14 cellular contexts compared by ENCODE assay signal in genomic region chr14:50086316-50086700, GRCh38. TPM values are rescaled to one million over a fixed set of nuclear protein-coding genes. Genes with fewer than 3 reads are reported as not detected.
DNase-seq lines count a peak whose midpoint lies in the region; ATAC-seq and TF ChIP-seq lines count a peak whose summit lies in the region.
"Had no signal": no experiment of that assay in that cellular context is flagged by ENCODE, and none has a peak within 500 bp of the region (broad histone marks: within the 10 kb centered on the region; RNA-seq: fewer than 3 reads in every experiment).

No MANE protein-coding gene starts in this region.

- no peak for ATAC-seq in CD8-positive, alpha-beta T cell
- ATAC-seq in activated CD8-positive, alpha-beta T cell treated with anti-CD3 and anti-CD28 coated beads, Interleukin-2, amount 10 ng/mL, durations not matched to agents 7 days and 5 days, result no peak
- no peak for ATAC-seq in naive thymus-derived CD4-positive, alpha-beta T cell
- ATAC-seq in heart right ventricle, result no peak

- H3K79me2 ChIP-seq in GM23248 (ENCODE audit: insufficient read depth), result no peaks in the 10 kb centered on the region

- WGBS in GM23248 (ENCODE audit: low coverage in 1 of 2, low lambda C conversion rate in 2 of 2, missing lambda C conversion rate in 2 of 2), 2 experiments, result 72 to 80% methylated on average over 2 of the region's 2 CpGs
- WGBS in heart right ventricle, 2 donors, result 86 to 89% methylated on average over 2 of the region's 2 CpGs

- H3K9me3 Mint-ChIP-seq in CD8-positive, alpha-beta T cell, result no peaks in the 10 kb centered on the region
- no peaks in the 10 kb centered on the region for H3K9me3 Mint-ChIP-seq in activated CD8-positive, alpha-beta T cell treated with anti-CD3 and anti-CD28 coated beads, Interleukin-2, amount 10 ng/mL, durations not matched to agents 7 days and 5 days (ENCODE audit: insufficient read depth)
- H3K9me3 Mint-ChIP-seq in naive thymus-derived CD4-positive, alpha-beta T cell, result no peaks in the 10 kb centered on the region
- no peaks in the 10 kb centered on the region for H3K9me3 Mint-ChIP-seq in CD14-positive monocyte
- H3K9me3 Mint-ChIP-seq: mesothelial cell of epicardium had no signal

- H3K4me3 ChIP-seq in CD8-positive, alpha-beta T cell (ENCODE audit: low read depth, low read length), result no peak overlapping the region
- H3K4me3 ChIP-seq in GM23248, result no peak overlapping the region
- no peak overlapping the region for H3K4me3 ChIP-seq in naive thymus-derived CD4-positive, alpha-beta T cell (ENCODE audit: low read length)
- no peak overlapping the region for H3K4me3 ChIP-seq in WERI-Rb-1 (ENCODE audit: low read depth, low read length)
- H3K4me3 ChIP-seq in heart right ventricle, result no peak overlapping the region
- H3K4me3 ChIP-seq: ascending aorta, ovary, skin epidermis had no signal

- peaks cover 3% of the 10 kb centered on the region for H3K36me3 Mint-ChIP-seq in CD8-positive, alpha-beta T cell
- peaks cover 57% of the 10 kb centered on the region for H3K36me3 Mint-ChIP-seq in activated CD8-positive, alpha-beta T cell treated with anti-CD3 and anti-CD28 coated beads, Interleukin-2, amount 10 ng/mL, durations not matched to agents 7 days and 5 days (ENCODE audit: low read depth)
- H3K36me3 Mint-ChIP-seq in naive thymus-derived CD4-positive, alpha-beta T cell, result peaks cover 0 to 29% (median 0%) of the 10 kb centered on the region in 5 donors
- peaks cover 12 to 16% of the 10 kb centered on the region in 2 donors for H3K36me3 Mint-ChIP-seq in CD14-positive monocyte
- H3K36me3 Mint-ChIP-seq: mesothelial cell of epicardium had no signal

- H3K9me2 ChIP-seq in GM23248 (ENCODE audit: insufficient read depth), result no peaks in the 10 kb centered on the region

- H3K9ac ChIP-seq in GM23248, result no peak overlapping the region

- H3K27me3 ChIP-seq in CD8-positive, alpha-beta T cell (ENCODE audit: insufficient read depth, low read length), result no peaks in the 10 kb centered on the region
- H3K27me3 ChIP-seq in GM23248 (replicated peaks; ENCODE audit: insufficient read depth) (no peaks in the 10 kb centered on the region), WERI-Rb-1 (ENCODE audit: insufficient read depth, low read depth, severe bottlenecking) (no peaks in the 10 kb centered on the region), heart right ventricle (no peaks in the 10 kb centered on the region)
- no peaks in the 10 kb centered on the region for H3K27me3 ChIP-seq in naive thymus-derived CD4-positive, alpha-beta T cell (ENCODE audit: control insufficient read depth in 2 of 2, insufficient read depth in 2 of 2, low read length in 2 of 2)
- H3K27me3 ChIP-seq: ascending aorta, ovary had no signal

- POLR2A ChIA-PET in CD8-positive, alpha-beta T cell (lab: Charles Lee), result interaction anchor here (0.6 to 4.4 kb wide), 13 partner anchors 10 to 233 kb away, joined by 3 to 31 read pairs (median 4); partner anchors contain the start of genes ARF6 and NEMF
- POLR2A ChIA-PET in activated CD8-positive, alpha-beta T cell treated with anti-CD3 and anti-CD28 coated beads, Interleukin-2, amount 10 ng/mL, durations not matched to agents 7 days and 5 days (lab: Charles Lee), result interaction anchor here (0.6 to 4.2 kb wide), 13 partner anchors 10 to 317 kb away, joined by 3 to 56 read pairs (median 6); partner anchors contain the start of gene NEMF
- POLR2A ChIA-PET in naive thymus-derived CD4-positive, alpha-beta T cell (lab: Charles Lee), result interaction anchor here (0.9 to 22.1 kb wide), 9 partner anchors 14 to 234 kb away, joined by 3 to 328 read pairs (median 10); partner anchors contain the start of genes ARF6 and NEMF

- peaks cover 86% of the 10 kb centered on the region for H3K4me1 ChIP-seq in CD8-positive, alpha-beta T cell (ENCODE audit: insufficient read depth, low read length)
- peaks cover 14% of the 10 kb centered on the region for H3K4me1 ChIP-seq in GM23248 (ENCODE audit: insufficient read depth)
- H3K4me1 ChIP-seq in naive thymus-derived CD4-positive, alpha-beta T cell (ENCODE audit: control insufficient read depth in 2 of 2, insufficient read depth in 2 of 2, low read length in 2 of 2), result peaks cover 81 to 94% of the 10 kb centered on the region in 2 donors
- peaks cover 0 to 32% (median 0%) of the 10 kb centered on the region in 9 donors for H3K4me1 ChIP-seq in heart right ventricle
- H3K4me1 ChIP-seq: ascending aorta had no signal

- H3F3A ChIP-seq in GM23248 (ENCODE audit: insufficient read depth), result peaks cover 23% of the 10 kb centered on the region; the same call in 1 of the 2 replicates

- TF ChIP-seq CTCF in CD8-positive, alpha-beta T cell (IDR thresholded peaks at IDR 0.05), result no peak
- TF ChIP-seq CTCF in CD14-positive monocyte (IDR thresholded peaks at IDR 0.05), result no peak
- TF ChIP-seq CTCF in WERI-Rb-1 (IDR thresholded peaks at IDR 0.05; ENCODE audit: low read depth, low read length), result no peak
- TF ChIP-seq CTCF in heart right ventricle (IDR thresholded peaks at IDR 0.05), result no peak

- peak overlapping the region; percentile 50 for H3K27ac ChIP-seq in CD8-positive, alpha-beta T cell (ENCODE audit: low read depth, low read length)
- H3K27ac ChIP-seq in GM23248 (peak overlapping the region; percentile 53), WERI-Rb-1 (no peak overlapping the region), heart right ventricle (peak overlapping the region in 1 of 10 donors; percentile 76)
- H3K27ac ChIP-seq in naive thymus-derived CD4-positive, alpha-beta T cell (ENCODE audit: low read depth, low read length), result peak overlapping the region; percentile 97
- H3K27ac ChIP-seq: ascending aorta, ovary had no signal

- H3K36me3 ChIP-seq in CD8-positive, alpha-beta T cell (ENCODE audit: insufficient read depth, low read length), result no peaks in the 10 kb centered on the region
- no peaks in the 10 kb centered on the region for H3K36me3 ChIP-seq in GM23248 (ENCODE audit: low read depth)
- no peaks in the 10 kb centered on the region for H3K36me3 ChIP-seq in naive thymus-derived CD4-positive, alpha-beta T cell (ENCODE audit: control insufficient read depth in 2 of 3, insufficient read depth in 3 of 3, low read length in 3 of 3)
- no peaks in the 10 kb centered on the region for H3K36me3 ChIP-seq in WERI-Rb-1
- H3K36me3 ChIP-seq in heart right ventricle, result peaks cover 0 to 6% (median 0%) of the 10 kb centered on the region in 9 donors
- H3K36me3 ChIP-seq: ascending aorta, ovary had no signal

- no peaks in the 10 kb centered on the region for H3K27me3 Mint-ChIP-seq in CD8-positive, alpha-beta T cell (ENCODE audit: low read depth)
- H3K27me3 Mint-ChIP-seq in activated CD8-positive, alpha-beta T cell treated with anti-CD3 and anti-CD28 coated beads, Interleukin-2, amount 10 ng/mL, durations not matched to agents 7 days and 5 days (ENCODE audit: low read depth), result no peaks in the 10 kb centered on the region
- no peaks in the 10 kb centered on the region for H3K27me3 Mint-ChIP-seq in naive thymus-derived CD4-positive, alpha-beta T cell
- peaks cover 0 to 1% (median 0%) of the 10 kb centered on the region in 3 donors for H3K27me3 Mint-ChIP-seq in CD14-positive monocyte (ENCODE audit: low read depth in 3 of 3)

- H3K9me3 ChIP-seq in CD8-positive, alpha-beta T cell (ENCODE audit: low read length), result no peaks in the 10 kb centered on the region
- H3K9me3 ChIP-seq in GM23248 (ENCODE audit: low read depth), result no peaks in the 10 kb centered on the region
- H3K9me3 ChIP-seq in naive thymus-derived CD4-positive, alpha-beta T cell (ENCODE audit: control insufficient read depth in 2 of 3, low read length in 3 of 3), result no peaks in the 10 kb centered on the region
- H3K9me3 ChIP-seq in WERI-Rb-1 (ENCODE audit: severe bottlenecking), result no peaks in the 10 kb centered on the region
- H3K9me3 ChIP-seq in heart right ventricle, result no peaks in the 10 kb centered on the region
- H3K9me3 ChIP-seq: ascending aorta, ovary had no signal

- H4K20me1 ChIP-seq in GM23248 (ENCODE audit: insufficient read depth), result no peaks in the 10 kb centered on the region

- in situ Hi-C loops in GM23248 (cut with MboI), result no loop called here

- intact Hi-C loops in CD8-positive, alpha-beta T cell (cut with DNase I, micrococcal nuclease), result no loop called here
- intact Hi-C loops in naive thymus-derived CD4-positive, alpha-beta T cell (cut with micrococcal nuclease), result no loop called here
- intact Hi-C loops in CD14-positive monocyte (cut with micrococcal nuclease), result no loop called here
- intact Hi-C loops in heart right ventricle (cut with DNase I), result no loop called here

- peak overlapping the region; percentile 66 for H3K4me3 Mint-ChIP-seq in CD8-positive, alpha-beta T cell
- H3K4me3 Mint-ChIP-seq in activated CD8-positive, alpha-beta T cell treated with anti-CD3 and anti-CD28 coated beads, Interleukin-2, amount 10 ng/mL, durations not matched to agents 7 days and 5 days, result peak overlapping the region; percentile 68
- H3K4me3 Mint-ChIP-seq in naive thymus-derived CD4-positive, alpha-beta T cell, result peak overlapping the region; percentile 56 to 80 (median 70)
- H3K4me3 Mint-ChIP-seq in CD14-positive monocyte, result no peak overlapping the region
- H3K4me3 Mint-ChIP-seq: mesothelial cell of epicardium had no signal

- CTCF ChIA-PET in CD8-positive, alpha-beta T cell (lab: Charles Lee), result interaction anchor here (1.0 to 3.6 kb wide), 6 partner anchors 16 to 233 kb away, joined by 3 to 21 read pairs (median 5); partner anchors contain the start of gene NEMF
- CTCF ChIA-PET in activated CD8-positive, alpha-beta T cell treated with anti-CD3 and anti-CD28 coated beads, Interleukin-2, amount 10 ng/mL, durations not matched to agents 7 days and 5 days (lab: Charles Lee), result interaction anchor here (0.8 to 8.7 kb wide), 11 partner anchors 11 to 234 kb away, joined by 3 to 86 read pairs (median 5); partner anchors contain the start of genes ARF6 and NEMF
- CTCF ChIA-PET in naive thymus-derived CD4-positive, alpha-beta T cell (lab: Charles Lee), result interaction anchor here (0.6 to 3.7 kb wide), 5 partner anchors 18 to 234 kb away, joined by 3 to 18 read pairs (median 7); partner anchors contain the start of gene NEMF

- peaks cover 94% of the 10 kb centered on the region for H3K4me1 Mint-ChIP-seq in CD8-positive, alpha-beta T cell (ENCODE audit: low read depth)
- H3K4me1 Mint-ChIP-seq in activated CD8-positive, alpha-beta T cell treated with anti-CD3 and anti-CD28 coated beads, Interleukin-2, amount 10 ng/mL, durations not matched to agents 7 days and 5 days (ENCODE audit: low read depth), result peaks cover 95% of the 10 kb centered on the region
- peaks cover 65 to 97% (median 91%) of the 10 kb centered on the region in 7 donors for H3K4me1 Mint-ChIP-seq in naive thymus-derived CD4-positive, alpha-beta T cell
- peaks cover 26% of the 10 kb centered on the region for H3K4me1 Mint-ChIP-seq in CD14-positive monocyte

- H3K27ac Mint-ChIP-seq in CD8-positive, alpha-beta T cell, result peak overlapping the region; percentile 92
- H3K27ac Mint-ChIP-seq in activated CD8-positive, alpha-beta T cell treated with anti-CD3 and anti-CD28 coated beads, Interleukin-2, amount 10 ng/mL, durations not matched to agents 7 days and 5 days, result peak overlapping the region; percentile 96
- peak overlapping the region; percentile 86 to 97 (median 90) for H3K27ac Mint-ChIP-seq in naive thymus-derived CD4-positive, alpha-beta T cell
- peak overlapping the region in 1 of 7 donors; percentile 67 for H3K27ac Mint-ChIP-seq in CD14-positive monocyte
- H3K27ac Mint-ChIP-seq: mesothelial cell of epicardium had no signal

- H2AFZ ChIP-seq in GM23248, result no peak overlapping the region

- H3K4me2 ChIP-seq in GM23248 (ENCODE audit: unreplicated experiment), result no peak overlapping the region

- DNase-seq in CD8-positive, alpha-beta T cell, result no peak
- DNase-seq in GM23248 (no peak), CD14-positive monocyte (ENCODE audit: low spot score) (no peak), WERI-Rb-1 (no peak), heart right ventricle (no peak)
- peak; percentile 19 for DNase-seq in activated CD8-positive, alpha-beta T cell treated with anti-CD3 and anti-CD28 coated beads, Interleukin-2, amount 10 ng/mL, durations not matched to agents 7 days and 5 days
- no peak for DNase-seq in naive thymus-derived CD4-positive, alpha-beta T cell
- DNase-seq: NCI-H1417, NCI-H2227 treated with DMSO at 0.1 percent for 48 hours, ovary, SHP77 treated with DMSO at 0.1 percent for 48 hours had no signal

RNA-seq across cellular contexts. Expression of gene VCPKMT, which starts 30.1 kb away (rescaled TPM):
- 10 to 100 TPM; 38.2 to 39.6 TPM for total RNA-seq in CD8-positive, alpha-beta T cell
- 7.5 and 8.2 TPM in 2 replicates for total RNA-seq in GM23248 (2014; rRNA removed; shearing (Covaris generic))
- polyA plus RNA-seq in GM23248 (2016; fragmentation: Nextera tagmentation; extraction: Ambion mirVana) (7.7 and 9.4 TPM in 2 replicates), CD14-positive monocyte (1 to 10 TPM; 3.4 to 3.5 TPM), heart right ventricle (10 to 100 TPM in 1 of 2 donors, 1 to 10 TPM in 1; 3.4 to 28.5 TPM)
- total RNA-seq in activated CD8-positive, alpha-beta T cell treated with anti-CD3 and anti-CD28 coated beads, Interleukin-2, amount 10 ng/mL, durations not matched to agents 7 days and 5 days, result 10 to 100 TPM; 12.4 to 13.0 TPM
- 10 to 100 TPM; 10.3 to 25.9 (median 17.4) TPM for total RNA-seq in naive thymus-derived CD4-positive, alpha-beta T cell
- polyA plus RNA-seq in naive thymus-derived CD4-positive, alpha-beta T cell, result 10 to 100 TPM in 1 of 2 donors, 1 to 10 TPM in 1; 7.5 to 13.4 TPM
- 1 to 10 TPM; 1.9 to 4.7 (median 3.0) TPM for total RNA-seq in heart right ventricle
- total RNA-seq: ascending aorta had no signal

Comparison
In these comparisons a context has a peak if more than half of its experiments do, and no peak if none do; other contexts are left out.
1. H3K4me3 Mint-ChIP-seq: peak in CD8-positive, alpha-beta T cell (single experiment), activated CD8-positive, alpha-beta T cell treated with anti-CD3 and anti-CD28 coated beads, Interleukin-2, amount 10 ng/mL, durations not matched to agents 7 days and 5 days (single experiment) and naive thymus-derived CD4-positive, alpha-beta T cell (10 of 10); none in CD14-positive monocyte (0 of 2).